Comparison of ENCODE assay signal across 9 cellular contexts in genomic region chr10:69895759-69896158, GRCh38.
A peak's percentile ranks its signal among the peaks of the same experiment; 100 is the strongest.
DNase-seq lines count a peak whose midpoint lies in the region; ATAC-seq and TF ChIP-seq lines count a peak whose summit lies in the region.
"Had no signal": no experiment of that assay in that cellular context is flagged by ENCODE, and none has a peak within 500 bp of the region (broad histone marks: within the 10 kb centered on the region; RNA-seq: fewer than 3 reads in every experiment).

No MANE protein-coding gene starts in this region.

- peak overlapping the region in 3 of 5 experiments; percentile 67 to 96 (median 86) for H3K27ac Mint-ChIP-seq in brain
- peak overlapping the region; percentile 59 for H3K27ac Mint-ChIP-seq in type B pancreatic cell
- H3K27ac Mint-ChIP-seq: activated CD4-positive, alpha-beta T cell treated with anti-CD3 and anti-CD28 coated beads, Interleukin-2, amount 10 ng/mL, durations not matched to agents 24 days and 14 days had no signal

- H3K9me3 ChIP-seq in left lung (no peaks in the 10 kb centered on the region), Peyer's patch (no peaks in the 10 kb centered on the region)

- H3K27ac ChIP-seq in left lung: no peak overlapping the region
- H3K27ac ChIP-seq in Peyer's patch: no peak overlapping the region

- no peak for TF ChIP-seq CTCF in brain (conservative IDR thresholded peaks at IDR 0.05)
- no peak for TF ChIP-seq CTCF in left lung (IDR thresholded peaks at IDR 0.05)
- TF ChIP-seq CTCF in type B pancreatic cell (conservative IDR thresholded peaks at IDR 0.05): no peak
- no peak for TF ChIP-seq CTCF in Peyer's patch (IDR thresholded peaks at IDR 0.05)

- H3K36me3 Mint-ChIP-seq in brain (no peaks in the 10 kb centered on the region), type B pancreatic cell (no peaks in the 10 kb centered on the region)

- H3K4me1 Mint-ChIP-seq in brain: peaks cover 52% of the 10 kb centered on the region
- H3K4me1 Mint-ChIP-seq in type B pancreatic cell (ENCODE audit: unreplicated experiment): peaks cover 18% of the 10 kb centered on the region
- H3K4me1 Mint-ChIP-seq: activated CD4-positive, alpha-beta T cell treated with anti-CD3 and anti-CD28 coated beads, Interleukin-2, amount 10 ng/mL, durations not matched to agents 24 days and 14 days had no signal

- H3K36me3 ChIP-seq in left lung: no peaks in the 10 kb centered on the region
- no peaks in the 10 kb centered on the region for H3K36me3 ChIP-seq in Peyer's patch

- intact Hi-C loops in left lung (cut with DNase I): no loop called here

- H3K9me3 Mint-ChIP-seq in brain (peaks cover 0 to 2% (median 0%) of the 10 kb centered on the region in 5 experiments), type B pancreatic cell (no peaks in the 10 kb centered on the region)
- H3K9me3 Mint-ChIP-seq: activated CD4-positive, alpha-beta T cell treated with anti-CD3 and anti-CD28 coated beads, Interleukin-2, amount 10 ng/mL, durations not matched to agents 24 days and 14 days had no signal

- DNase-seq in GM03348 (ENCODE audit: low spot score) (peak; percentile 93), left lung (no peak), type B pancreatic cell (ENCODE audit: extremely low spot score, unreplicated experiment) (no peak), Peyer's patch (no peak), GOT3 (lab: John Stamatoyannopoulos, UW) (no peak), T-helper 1 cell (no peak)
- DNase-seq: activated CD4-positive, alpha-beta T cell treated with anti-CD3 and anti-CD28 coated beads, Interleukin-2, amount 10 ng/mL, durations not matched to agents 24 days and 14 days; NCI-H2171 treated with DMSO at 0.1 percent for 48 hours had no signal

- ATAC-seq in left lung: peak; percentile 57

- no peak for TF ChIP-seq POLR2A in Peyer's patch (IDR thresholded peaks at IDR 0.05)

- no peak overlapping the region for H3K4me3 ChIP-seq in left lung
- no peak overlapping the region for H3K4me3 ChIP-seq in Peyer's patch

- H3K4me1 ChIP-seq in left lung (no peaks in the 10 kb centered on the region), Peyer's patch (peaks cover 0 to 57% (median 3%) of the 10 kb centered on the region in 4 donors)

- H3K27me3 Mint-ChIP-seq in brain (peaks cover 11% of the 10 kb centered on the region), type B pancreatic cell (peaks cover 7% of the 10 kb centered on the region)
- H3K27me3 Mint-ChIP-seq: activated CD4-positive, alpha-beta T cell treated with anti-CD3 and anti-CD28 coated beads, Interleukin-2, amount 10 ng/mL, durations not matched to agents 24 days and 14 days had no signal

- no peak overlapping the region for H3K4me3 Mint-ChIP-seq in brain
- no peak overlapping the region for H3K4me3 Mint-ChIP-seq in type B pancreatic cell
- H3K4me3 Mint-ChIP-seq: activated CD4-positive, alpha-beta T cell treated with anti-CD3 and anti-CD28 coated beads, Interleukin-2, amount 10 ng/mL, durations not matched to agents 24 days and 14 days had no signal

- no peaks in the 10 kb centered on the region for H3K27me3 ChIP-seq in left lung
- H3K27me3 ChIP-seq in Peyer's patch: no peaks in the 10 kb centered on the region
